10 cellular contexts compared by ENCODE assay signal in the genomic region with DNA sequence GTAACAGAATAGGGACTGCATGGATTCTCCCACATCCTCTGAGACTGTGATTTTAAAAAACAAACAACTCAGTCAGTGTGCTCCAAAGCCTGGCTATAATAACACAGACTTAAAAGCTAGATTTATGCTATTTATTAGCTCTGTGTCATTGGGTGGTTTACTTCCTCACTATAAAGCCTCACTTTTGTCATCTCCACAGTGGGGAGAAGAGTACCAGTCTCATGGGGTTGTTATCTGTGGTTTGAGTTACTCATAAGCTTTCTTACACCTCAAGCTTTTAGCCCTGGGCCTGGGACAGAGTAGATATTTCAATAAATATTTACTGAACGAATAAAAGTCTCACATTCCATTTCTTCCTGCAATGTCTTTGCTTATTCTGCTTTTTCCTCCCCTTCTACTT. TPM values are rescaled to one million over a fixed set of nuclear protein-coding genes. Genes with fewer than 3 reads are reported as not detected.
DNase-seq lines count a peak whose midpoint lies in the region; ATAC-seq, FAIRE-seq and TF ChIP-seq lines count a peak whose summit lies in the region.
"Had no signal": no experiment of that assay in that cellular context is flagged by ENCODE, and none has a peak within 500 bp of the region (broad histone marks: within the 10 kb centered on the region; RNA-seq: fewer than 3 reads in every experiment).

No MANE protein-coding gene starts in this region.

- H3K4me1 Mint-ChIP-seq in activated CD8-positive, alpha-beta memory T cell treated with anti-CD3 and anti-CD28 coated beads, Interleukin-2, amount 10 ng/mL, durations not matched to agents 7 days and 5 days, result peaks cover 63% of the 10 kb centered on the region
- H3K4me1 Mint-ChIP-seq in central memory CD8-positive, alpha-beta T cell, result peaks cover 72% of the 10 kb centered on the region
- peaks cover 52 to 94% of the 10 kb centered on the region in 2 donors for H3K4me1 Mint-ChIP-seq in stimulated activated naive B cell treated with anti-CD40 and anti-IgM and Interleukin-4, amounts not matched to agents 10 μg/mL and 1 μg/mL and 100 μg/mL, for 72 hours

- CTCF ChIA-PET in activated CD8-positive, alpha-beta memory T cell treated with anti-CD3 and anti-CD28 coated beads, Interleukin-2, amount 10 ng/mL, durations not matched to agents 7 days and 5 days (lab: Charles Lee), result interaction anchor here (0.8 to 8.8 kb wide), 15 partner anchors 20 to 937 kb away, joined by 3 to 135 read pairs (median 4); partner anchors contain the start of gene TRIM13

- DNase-seq in activated CD8-positive, alpha-beta memory T cell treated with anti-CD3 and anti-CD28 coated beads, Interleukin-2, amount 10 ng/mL, durations not matched to agents 7 days and 5 days, result no peak
- no peak for DNase-seq in activated CD8-positive, alpha-beta memory T cell treated with anti-CD3 and anti-CD28 coated beads, Interleukin-2, amount 50 U/mL, for 48 hours
- peak; percentile 72 for DNase-seq in M059J (ENCODE audit: low read depth)
- no peak for DNase-seq in central memory CD8-positive, alpha-beta T cell (ENCODE audit: low spot score in 2 of 2)
- DNase-seq in stimulated activated naive B cell treated with anti-CD40 and anti-IgM and Interleukin-4, amounts not matched to agents 10 μg/mL and 1 μg/mL and 100 μg/mL, for 72 hours, result no peak
- no peak for DNase-seq in H54 (ENCODE audit: insufficient read length, low spot score)
- DNase-seq in SK-N-DZ (ENCODE audit: low spot score), result no peak
- DNase-seq: foreskin melanocyte, NCI-H2029 had no signal

- peaks cover 31% of the 10 kb centered on the region for H3K36me3 Mint-ChIP-seq in activated CD8-positive, alpha-beta memory T cell treated with anti-CD3 and anti-CD28 coated beads, Interleukin-2, amount 10 ng/mL, durations not matched to agents 7 days and 5 days
- H3K36me3 Mint-ChIP-seq in central memory CD8-positive, alpha-beta T cell (ENCODE audit: insufficient read depth), result peaks cover 5% of the 10 kb centered on the region
- H3K36me3 Mint-ChIP-seq in stimulated activated naive B cell treated with anti-CD40 and anti-IgM and Interleukin-4, amounts not matched to agents 10 μg/mL and 1 μg/mL and 100 μg/mL, for 72 hours, result peaks cover 14 to 15% of the 10 kb centered on the region in 2 donors

- no peaks in the 10 kb centered on the region for H3K9me3 Mint-ChIP-seq in activated CD8-positive, alpha-beta memory T cell treated with anti-CD3 and anti-CD28 coated beads, Interleukin-2, amount 10 ng/mL, durations not matched to agents 7 days and 5 days (ENCODE audit: low read depth)
- H3K9me3 Mint-ChIP-seq in central memory CD8-positive, alpha-beta T cell, result no peaks in the 10 kb centered on the region
- H3K9me3 Mint-ChIP-seq in stimulated activated naive B cell treated with anti-CD40 and anti-IgM and Interleukin-4, amounts not matched to agents 10 μg/mL and 1 μg/mL and 100 μg/mL, for 72 hours, result peaks cover 0 to 2% of the 10 kb centered on the region in 2 donors

- H3K4me3 Mint-ChIP-seq in activated CD8-positive, alpha-beta memory T cell treated with anti-CD3 and anti-CD28 coated beads, Interleukin-2, amount 10 ng/mL, durations not matched to agents 7 days and 5 days, result peak overlapping the region; percentile 46
- no peak overlapping the region for H3K4me3 Mint-ChIP-seq in central memory CD8-positive, alpha-beta T cell
- H3K4me3 Mint-ChIP-seq in stimulated activated naive B cell treated with anti-CD40 and anti-IgM and Interleukin-4, amounts not matched to agents 10 μg/mL and 1 μg/mL and 100 μg/mL, for 72 hours, result peak overlapping the region in 1 of 2 donors; percentile 3

- ATAC-seq in activated CD8-positive, alpha-beta memory T cell treated with anti-CD3 and anti-CD28 coated beads, Interleukin-2, amount 10 ng/mL, durations not matched to agents 7 days and 5 days, result peak; percentile 50
- ATAC-seq in central memory CD8-positive, alpha-beta T cell (replicated peaks; ENCODE audit: extremely low read depth, poor library complexity, severe bottlenecking), result peak; percentile 27
- ATAC-seq in stimulated activated naive B cell treated with anti-CD40 and anti-IgM and Interleukin-4, amounts not matched to agents 10 μg/mL and 1 μg/mL and 100 μg/mL, for 72 hours (replicated peaks), result peak; percentile 53 to 64
- ATAC-seq in GM18873 (IDR thresholded peaks at IDR 0.05; ENCODE audit: low FRiP score, unreplicated experiment), result no peak

- TF ChIP-seq POLR2A in H54 (IDR thresholded peaks at IDR 0.05; ENCODE audit: low read depth, low read length), result no peak

- H3K27me3 Mint-ChIP-seq in activated CD8-positive, alpha-beta memory T cell treated with anti-CD3 and anti-CD28 coated beads, Interleukin-2, amount 10 ng/mL, durations not matched to agents 7 days and 5 days, result no peaks in the 10 kb centered on the region
- no peaks in the 10 kb centered on the region for H3K27me3 Mint-ChIP-seq in central memory CD8-positive, alpha-beta T cell
- no peaks in the 10 kb centered on the region for H3K27me3 Mint-ChIP-seq in stimulated activated naive B cell treated with anti-CD40 and anti-IgM and Interleukin-4, amounts not matched to agents 10 μg/mL and 1 μg/mL and 100 μg/mL, for 72 hours

- H3K27ac Mint-ChIP-seq in activated CD8-positive, alpha-beta memory T cell treated with anti-CD3 and anti-CD28 coated beads, Interleukin-2, amount 10 ng/mL, durations not matched to agents 7 days and 5 days, result peak overlapping the region; percentile 85
- peak overlapping the region; percentile 52 for H3K27ac Mint-ChIP-seq in central memory CD8-positive, alpha-beta T cell (ENCODE audit: low read depth)
- H3K27ac Mint-ChIP-seq in stimulated activated naive B cell treated with anti-CD40 and anti-IgM and Interleukin-4, amounts not matched to agents 10 μg/mL and 1 μg/mL and 100 μg/mL, for 72 hours, result peak overlapping the region; percentile 82

- FAIRE-seq in H54 (lab: Jason Lieb, UNC), result no peak

RNA-seq across cellular contexts. Expression of gene RNASEH2B, which starts 5.3 kb away (rescaled TPM):
- 100 to 1,000 TPM; 108 to 126 TPM for total RNA-seq in activated CD8-positive, alpha-beta memory T cell treated with anti-CD3 and anti-CD28 coated beads, Interleukin-2, amount 10 ng/mL, durations not matched to agents 7 days and 5 days
- 65.5 and 97.8 TPM in 2 replicates for total RNA-seq in M059J (2014; rRNA removed; shearing (Covaris generic))
- polyA plus RNA-seq in SK-N-DZ (2014; cell fraction: cytosol; rRNA removed), result 182 and 190 TPM in 2 replicates
- 149 and 158 TPM in 2 replicates for polyA plus RNA-seq in SK-N-DZ (2014; cell fraction: nucleus; rRNA removed)
